1 cellular context compared by ENCODE assay signal in genomic region chr1:31181515-31182343, GRCh38.
TF ChIP-seq lines count a peak whose summit lies in the region.

No MANE protein-coding gene starts in this region.

TF ChIP-seq in HepG2, 621 proteins besides CTCF, POLR2A, EP300 and RAD21 (continued from another document and continues in another):
- TF ChIP-seq, protein P1, sequence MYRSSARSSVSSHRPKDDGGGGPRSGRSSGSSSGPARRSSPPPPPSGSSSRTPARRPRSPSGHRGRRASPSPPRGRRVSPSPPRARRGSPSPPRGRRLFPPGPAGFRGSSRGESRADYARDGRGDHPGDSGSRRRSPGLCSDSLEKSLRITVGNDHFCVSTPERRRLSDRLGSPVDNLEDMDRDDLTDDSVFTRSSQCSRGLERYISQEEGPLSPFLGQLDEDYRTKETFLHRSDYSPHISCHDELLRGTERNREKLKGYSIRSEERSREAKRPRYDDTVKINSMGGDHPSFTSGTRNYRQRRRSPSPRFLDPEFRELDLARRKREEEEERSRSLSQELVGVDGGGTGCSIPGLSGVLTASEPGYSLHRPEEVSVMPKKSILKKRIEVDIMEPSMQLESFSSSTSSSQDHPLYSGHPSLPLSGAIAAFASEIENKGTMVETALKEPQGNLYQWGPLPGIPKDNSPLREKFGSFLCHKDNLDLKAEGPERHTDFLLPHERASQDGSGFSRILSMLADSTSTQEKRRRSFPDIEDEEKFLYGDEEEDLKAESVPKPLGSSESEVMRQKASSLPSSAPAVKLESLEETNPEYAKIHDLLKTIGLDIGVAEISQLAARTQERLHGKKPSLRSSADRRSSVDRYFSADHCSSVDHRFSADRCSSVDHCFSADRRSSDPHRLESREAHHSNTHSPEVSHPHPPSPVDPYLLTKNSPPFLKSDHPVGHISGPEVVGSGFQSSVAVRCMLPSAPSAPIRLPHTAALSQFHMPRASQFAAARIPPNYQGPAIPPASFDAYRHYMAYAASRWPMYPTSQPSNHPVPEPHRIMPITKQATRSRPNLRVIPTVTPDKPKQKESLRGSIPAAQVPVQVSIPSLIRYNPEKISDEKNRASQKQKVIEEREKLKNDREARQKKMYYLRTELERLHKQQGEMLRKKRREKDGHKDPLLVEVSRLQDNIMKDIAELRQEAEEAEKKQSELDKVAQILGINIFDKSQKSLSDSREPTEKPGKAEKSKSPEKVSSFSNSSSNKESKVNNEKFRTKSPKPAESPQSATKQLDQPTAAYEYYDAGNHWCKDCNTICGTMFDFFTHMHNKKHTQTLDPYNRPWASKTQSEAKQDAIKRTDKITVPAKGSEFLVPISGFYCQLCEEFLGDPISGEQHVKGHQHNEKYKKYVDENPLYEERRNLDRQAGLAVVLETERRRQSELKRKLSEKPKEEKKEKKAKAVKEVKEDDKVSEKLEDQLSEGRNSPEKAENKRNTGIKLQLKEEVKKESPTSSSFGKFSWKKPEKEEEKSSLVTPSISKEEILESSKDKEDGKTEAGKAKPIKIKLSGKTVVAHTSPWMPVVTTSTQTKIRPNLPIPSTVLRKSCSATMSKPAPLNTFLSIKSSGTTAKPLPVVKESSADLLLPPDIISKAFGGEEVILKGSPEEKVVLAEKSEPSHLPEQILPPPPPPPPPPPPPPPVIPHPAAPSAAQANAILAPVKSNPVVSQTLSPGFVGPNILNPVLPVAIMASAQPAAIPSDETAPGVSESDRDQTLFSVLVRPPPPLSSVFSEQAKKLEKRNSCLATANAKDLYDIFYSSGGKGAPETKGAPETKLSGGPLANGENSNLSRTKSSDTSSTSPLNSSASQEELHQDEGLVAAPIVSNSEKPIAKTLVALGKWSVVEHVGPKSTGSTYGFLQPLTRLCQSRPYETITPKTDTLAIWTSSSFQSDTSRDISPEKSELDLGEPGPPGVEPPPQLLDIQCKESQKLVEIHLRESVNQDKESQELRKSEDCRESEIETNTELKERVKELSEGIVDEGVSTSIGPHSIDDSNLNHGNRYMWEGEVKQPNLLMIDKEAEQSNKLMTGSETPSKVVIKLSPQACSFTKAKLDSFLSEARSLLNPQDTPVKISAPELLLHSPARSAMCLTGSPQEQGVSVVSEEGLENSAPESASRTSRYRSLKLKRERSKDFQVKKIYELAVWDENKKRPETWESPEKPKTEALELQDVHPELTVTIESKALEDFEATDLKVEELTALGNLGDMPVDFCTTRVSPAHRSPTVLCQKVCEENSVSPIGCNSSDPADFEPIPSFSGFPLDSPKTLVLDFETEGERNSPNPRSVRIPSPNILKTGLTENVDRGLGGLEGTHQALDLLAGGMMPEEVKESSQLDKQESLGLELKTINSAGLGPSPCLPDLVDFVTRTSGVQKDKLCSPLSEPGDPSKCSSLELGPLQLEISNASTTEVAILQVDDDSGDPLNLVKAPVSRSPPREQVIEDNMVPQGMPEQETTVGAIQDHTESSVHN (CRISPR knock-in tag; IDR thresholded peaks at IDR 0.05): no peak
- TF ChIP-seq ZFP36L2 (CRISPR knock-in tag; IDR thresholded peaks at IDR 0.05): no peak
- no peak for TF ChIP-seq ZNF18 (CRISPR knock-in tag; IDR thresholded peaks at IDR 0.05; ENCODE audit: insufficient replicate concordance)
- TF ChIP-seq ZFP36 (IDR thresholded peaks at IDR 0.05; ENCODE audit: borderline replicate concordance, low read depth, low read length, partially characterized antibody): no peak
- TF ChIP-seq, protein P2, sequence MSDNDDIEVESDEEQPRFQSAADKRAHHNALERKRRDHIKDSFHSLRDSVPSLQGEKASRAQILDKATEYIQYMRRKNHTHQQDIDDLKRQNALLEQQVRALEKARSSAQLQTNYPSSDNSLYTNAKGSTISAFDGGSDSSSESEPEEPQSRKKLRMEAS (IDR thresholded peaks at IDR 0.05): peak; percentile 88
- no peak; the same call in 1 of the 2 replicates for TF ChIP-seq ZNF275 (CRISPR knock-in tag; IDR thresholded peaks at IDR 0.05; ENCODE audit: borderline replicate concordance)
- TF ChIP-seq ATAD3A (CRISPR knock-in tag; IDR thresholded peaks at IDR 0.05): no peak
- 0 out of 2 replicates have a peak, but pooled peaks have one; percentile 37 for TF ChIP-seq AHR (CRISPR knock-in tag; IDR thresholded peaks at IDR 0.05)
- TF ChIP-seq, protein P3, sequence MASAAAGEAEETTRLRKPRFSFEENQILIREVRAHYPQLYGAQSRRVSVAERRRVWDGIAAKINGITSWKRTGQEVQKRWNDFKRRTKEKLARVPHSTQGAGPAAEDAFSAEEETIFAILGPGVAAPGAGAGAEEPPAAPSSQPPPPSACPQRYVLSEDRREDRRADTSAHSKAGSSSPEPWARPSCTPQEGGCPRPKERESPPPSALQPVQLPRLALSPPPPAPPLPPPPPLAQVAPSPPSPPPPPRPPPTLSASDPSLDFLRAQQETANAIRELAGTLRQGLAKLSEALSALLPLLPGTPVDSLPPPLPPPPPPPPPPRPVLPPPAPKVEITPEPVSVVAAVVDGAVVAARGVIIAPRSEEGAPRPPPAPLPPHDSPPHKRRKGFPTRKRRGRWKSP (CRISPR knock-in tag; IDR thresholded peaks at IDR 0.05): no peak
- no peak for TF ChIP-seq DDIT3 (CRISPR knock-in tag; IDR thresholded peaks at IDR 0.05)
- no peak for TF ChIP-seq ZSCAN22 (CRISPR knock-in tag; IDR thresholded peaks at IDR 0.05)
- peak; percentile 95 for TF ChIP-seq SKI (IDR thresholded peaks at IDR 0.05; ENCODE audit: partially characterized antibody)
- TF ChIP-seq XRCC5 (optimal IDR thresholded peaks at IDR 0.05; ENCODE audit: low read length): peak; percentile 75
- TF ChIP-seq ZNF101 (CRISPR knock-in tag; IDR thresholded peaks at IDR 0.05; ENCODE audit: borderline replicate concordance, low read depth): no peak
- TF ChIP-seq ARNT2 (CRISPR knock-in tag; IDR thresholded peaks at IDR 0.05; ENCODE audit: low read depth): no peak
- TF ChIP-seq ZNF724P (CRISPR knock-in tag; IDR thresholded peaks at IDR 0.05; ENCODE audit: borderline replicate concordance): 0 out of 2 replicates have a peak, but pooled peaks have one; percentile 39
- peak; percentile 61; the same call in 1 of the 2 replicates for TF ChIP-seq EEA1 (CRISPR knock-in tag; IDR thresholded peaks at IDR 0.05; ENCODE audit: borderline replicate concordance)
- TF ChIP-seq RERE (CRISPR knock-in tag; IDR thresholded peaks at IDR 0.05; ENCODE audit: low read depth): no peak
- no peak for TF ChIP-seq PITX1 (CRISPR knock-in tag; IDR thresholded peaks at IDR 0.05)
- TF ChIP-seq HNRNPLL (IDR thresholded peaks at IDR 0.05; ENCODE audit: low read depth, low read length, poor library complexity, severe bottlenecking): peak; percentile 38
- TF ChIP-seq, protein P4, sequence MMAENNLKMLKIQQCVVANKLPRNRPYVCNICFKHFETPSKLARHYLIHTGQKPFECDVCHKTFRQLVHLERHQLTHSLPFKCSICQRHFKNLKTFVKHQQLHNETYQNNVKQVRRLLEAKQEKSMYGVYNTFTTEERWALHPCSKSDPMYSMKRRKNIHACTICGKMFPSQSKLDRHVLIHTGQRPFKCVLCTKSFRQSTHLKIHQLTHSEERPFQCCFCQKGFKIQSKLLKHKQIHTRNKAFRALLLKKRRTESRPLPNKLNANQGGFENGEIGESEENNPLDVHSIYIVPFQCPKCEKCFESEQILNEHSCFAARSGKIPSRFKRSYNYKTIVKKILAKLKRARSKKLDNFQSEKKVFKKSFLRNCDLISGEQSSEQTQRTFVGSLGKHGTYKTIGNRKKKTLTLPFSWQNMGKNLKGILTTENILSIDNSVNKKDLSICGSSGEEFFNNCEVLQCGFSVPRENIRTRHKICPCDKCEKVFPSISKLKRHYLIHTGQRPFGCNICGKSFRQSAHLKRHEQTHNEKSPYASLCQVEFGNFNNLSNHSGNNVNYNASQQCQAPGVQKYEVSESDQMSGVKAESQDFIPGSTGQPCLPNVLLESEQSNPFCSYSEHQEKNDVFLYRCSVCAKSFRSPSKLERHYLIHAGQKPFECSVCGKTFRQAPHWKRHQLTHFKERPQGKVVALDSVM (CRISPR knock-in tag; IDR thresholded peaks at IDR 0.05): peak; percentile 58
- no peak for TF ChIP-seq ZKSCAN1 (IDR thresholded peaks at IDR 0.05; ENCODE audit: low read length)
- TF ChIP-seq FOXJ3 (CRISPR knock-in tag; IDR thresholded peaks at IDR 0.05; ENCODE audit: borderline replicate concordance): no peak
- no peak for TF ChIP-seq KLF11 (CRISPR knock-in tag; IDR thresholded peaks at IDR 0.05)
- no peak for TF ChIP-seq NBN (conservative IDR thresholded peaks at IDR 0.05)
- 0 out of 2 replicates have a peak, but pooled peaks have one; percentile 16 for TF ChIP-seq ZFY (CRISPR knock-in tag; IDR thresholded peaks at IDR 0.05)
- TF ChIP-seq ZNF280D (CRISPR knock-in tag; IDR thresholded peaks at IDR 0.05): 0 out of 2 replicates have a peak, but pooled peaks have one; percentile 4
- TF ChIP-seq ZIK1 (CRISPR knock-in tag; IDR thresholded peaks at IDR 0.05; ENCODE audit: borderline replicate concordance, low read depth): 0 out of 2 replicates have a peak, but pooled peaks have one; percentile 28
- no peak for TF ChIP-seq SUZ12 (IDR thresholded peaks at IDR 0.05; ENCODE audit: low read depth, low read length)
- no peak for TF ChIP-seq NFE2L1 (CRISPR knock-in tag; IDR thresholded peaks at IDR 0.05; ENCODE audit: borderline replicate concordance)
- no peak for TF ChIP-seq TBX3 (IDR thresholded peaks at IDR 0.05; ENCODE audit: borderline replicate concordance)
- TF ChIP-seq MED13 (CRISPR knock-in tag; IDR thresholded peaks at IDR 0.05): no peak
- TF ChIP-seq ZNF451 (CRISPR knock-in tag; IDR thresholded peaks at IDR 0.05): 0 out of 2 replicates have a peak, but pooled peaks have one; percentile 32
- 0 out of 2 replicates have a peak, but pooled peaks have one; percentile 40 for TF ChIP-seq ZBTB42 (CRISPR knock-in tag; IDR thresholded peaks at IDR 0.05)
